In the genomic region with DNA sequence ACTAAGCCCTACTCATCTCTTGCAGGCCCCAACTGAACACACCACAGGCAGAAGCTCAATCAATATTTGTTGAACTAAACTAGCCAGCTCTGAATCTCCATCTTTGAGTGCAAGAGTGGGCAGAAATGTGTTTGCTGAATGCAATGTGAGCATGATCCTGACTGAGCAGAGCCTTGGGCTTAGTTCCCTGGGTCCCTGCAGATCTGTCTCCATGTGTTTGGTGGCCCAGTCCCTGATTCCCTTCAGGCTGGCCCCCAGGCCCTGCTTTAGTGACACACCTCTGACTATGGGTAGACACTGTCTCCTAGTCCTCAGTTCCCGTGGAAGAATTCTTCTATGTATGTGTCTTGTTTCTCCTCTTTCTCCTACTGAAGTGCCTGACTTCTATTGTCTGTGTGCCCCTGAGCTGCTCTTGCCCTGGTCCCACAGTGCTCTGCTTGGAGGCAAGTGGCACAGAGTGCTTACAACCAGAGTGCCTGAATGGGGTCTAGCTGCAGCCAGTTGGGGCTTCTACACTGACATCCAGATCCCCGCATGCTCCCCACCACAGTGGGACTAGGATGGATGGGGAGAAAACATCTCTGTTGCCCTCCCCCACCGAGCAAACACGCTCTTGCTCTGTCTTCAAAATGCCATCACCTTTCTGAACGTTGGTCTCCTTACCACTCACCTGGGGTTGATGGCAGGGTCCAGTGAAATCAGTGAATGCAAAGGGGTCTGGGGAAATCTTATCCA, we compare ENCODE assay signal across 1 cellular context.
TF ChIP-seq lines count a peak whose summit lies in the region.

No MANE protein-coding gene starts in this region.

TF ChIP-seq in H1, 55 proteins besides CTCF, POLR2A, EP300 and RAD21:
- TF ChIP-seq CEBPB (IDR thresholded peaks at IDR 0.05; ENCODE audit: low read depth, low read length): no peak
- TF ChIP-seq SIX5 (IDR thresholded peaks at IDR 0.05; ENCODE audit: low read depth, low read length): no peak
- TF ChIP-seq CREB1 (IDR thresholded peaks at IDR 0.05): no peak
- no peak for TF ChIP-seq HDAC2 (IDR thresholded peaks at IDR 0.05; ENCODE audit: borderline replicate concordance in 1 of 2, low read depth in 2 of 2, low read length in 2 of 2)
- TF ChIP-seq, protein P1, sequence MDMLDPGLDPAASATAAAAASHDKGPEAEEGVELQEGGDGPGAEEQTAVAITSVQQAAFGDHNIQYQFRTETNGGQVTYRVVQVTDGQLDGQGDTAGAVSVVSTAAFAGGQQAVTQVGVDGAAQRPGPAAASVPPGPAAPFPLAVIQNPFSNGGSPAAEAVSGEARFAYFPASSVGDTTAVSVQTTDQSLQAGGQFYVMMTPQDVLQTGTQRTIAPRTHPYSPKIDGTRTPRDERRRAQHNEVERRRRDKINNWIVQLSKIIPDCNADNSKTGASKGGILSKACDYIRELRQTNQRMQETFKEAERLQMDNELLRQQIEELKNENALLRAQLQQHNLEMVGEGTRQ (IDR thresholded peaks at IDR 0.05; ENCODE audit: low read length): no peak
- no peak for TF ChIP-seq GTF2F1 (IDR thresholded peaks at IDR 0.05; ENCODE audit: borderline replicate concordance, low read depth, low read length)
- no peak for TF ChIP-seq KDM4A (IDR thresholded peaks at IDR 0.05; ENCODE audit: low read depth, low read length, severe bottlenecking)
- no peak for TF ChIP-seq KDM5A (IDR thresholded peaks at IDR 0.05; ENCODE audit: low read length)
- no peak for TF ChIP-seq ASH2L (IDR thresholded peaks at IDR 0.05; ENCODE audit: low read length)
- no peak for TF ChIP-seq EZH2 (IDR thresholded peaks at IDR 0.05; ENCODE audit: low read depth, low read length, severe bottlenecking)
- no peak for TF ChIP-seq RBBP5 (IDR thresholded peaks at IDR 0.05; ENCODE audit: borderline replicate concordance, low read depth, low read length)
- TF ChIP-seq GABPA (IDR thresholded peaks at IDR 0.05; ENCODE audit: borderline replicate concordance, insufficient read depth, low read length): no peak
